In genomic region chr5:146778795-146779579, GRCh38 we compare ENCODE assay signal across 16 cellular contexts.
"Had no signal": no experiment of that assay in that cellular context is flagged by ENCODE, and none has a peak within 500 bp of the region (broad histone marks: within the 10 kb centered on the region; RNA-seq: fewer than 3 reads in every experiment).

No MANE protein-coding gene starts in this region.

- H3K27ac ChIP-seq: colonic mucosa, gastrocnemius medialis, hepatocyte, sigmoid colon, thoracic aorta had no signal

- H3K27ac Mint-ChIP-seq: activated CD4-positive, alpha-beta T cell treated with anti-CD3 and anti-CD28 coated beads for 36 hours; activated CD8-positive, alpha-beta T cell treated with anti-CD3 and anti-CD28 coated beads for 36 hours; naive B cell; T-cell had no signal

- H3K79me2 ChIP-seq: hepatocyte had no signal

- H3K9me3 ChIP-seq: colonic mucosa, gastrocnemius medialis, sigmoid colon, thoracic aorta had no signal

- DNase-seq: activated CD4-positive, alpha-beta T cell treated with anti-CD3 and anti-CD28 coated beads for 36 hours; activated CD8-positive, alpha-beta memory T cell treated with anti-CD3 and anti-CD28 coated beads, Interleukin-2, amount 50 U/mL, for 4 hours; activated CD8-positive, alpha-beta T cell treated with anti-CD3 and anti-CD28 coated beads for 36 hours; aorta; colonic mucosa; effector CD4-positive, alpha-beta T cell; gastrocnemius medialis; kidney glomerular epithelial cell; naive B cell; sigmoid colon; stimulated activated CD4-positive, alpha-beta T cell treated with anti-CD3 and anti-CD28 coated beads, Interleukin-12 subunit alpha, Interleukin-12 subunit beta, amount 100 ng/mL, for 4 hours; stimulated activated naive CD8-positive, alpha-beta T cell treated with anti-CD3 and anti-CD28 coated beads, Interleukin-15, Interleukin-2, amounts not matched to agents 100 U/mL and 50 U/mL, for 24 hours; T-cell; T1000 had no signal

- H3K27me3 Mint-ChIP-seq: activated CD4-positive, alpha-beta T cell treated with anti-CD3 and anti-CD28 coated beads for 36 hours; activated CD8-positive, alpha-beta T cell treated with anti-CD3 and anti-CD28 coated beads for 36 hours; naive B cell; T-cell had no signal

- H3K4me1 Mint-ChIP-seq: activated CD4-positive, alpha-beta T cell treated with anti-CD3 and anti-CD28 coated beads for 36 hours; naive B cell had no signal

- H3K4me3 ChIP-seq: colonic mucosa, gastrocnemius medialis, hepatocyte, sigmoid colon, thoracic aorta had no signal

- H3K4me2 ChIP-seq: hepatocyte had no signal

- H3K27me3 ChIP-seq: colonic mucosa, gastrocnemius medialis, hepatocyte, sigmoid colon had no signal

- H3K4me1 ChIP-seq: colonic mucosa, gastrocnemius medialis, sigmoid colon had no signal

- H3K4me3 Mint-ChIP-seq: activated CD4-positive, alpha-beta T cell treated with anti-CD3 and anti-CD28 coated beads for 36 hours; activated CD8-positive, alpha-beta T cell treated with anti-CD3 and anti-CD28 coated beads for 36 hours; naive B cell; T-cell had no signal

- H3K36me3 Mint-ChIP-seq: naive B cell had no signal

- H2AFZ ChIP-seq: hepatocyte had no signal

- H3K36me3 ChIP-seq: colonic mucosa, gastrocnemius medialis, sigmoid colon, thoracic aorta had no signal

- ATAC-seq: activated CD4-positive, alpha-beta T cell treated with anti-CD3 and anti-CD28 coated beads for 36 hours; activated CD8-positive, alpha-beta T cell treated with anti-CD3 and anti-CD28 coated beads for 36 hours; gastrocnemius medialis; stimulated activated naive CD8-positive, alpha-beta T cell treated with anti-CD3 and anti-CD28 coated beads, Interleukin-15, Interleukin-2, amounts not matched to agents 100 U/mL and 50 U/mL, for 24 hours; T-cell had no signal
